27 cellular contexts compared by ENCODE assay signal in the genomic region with DNA sequence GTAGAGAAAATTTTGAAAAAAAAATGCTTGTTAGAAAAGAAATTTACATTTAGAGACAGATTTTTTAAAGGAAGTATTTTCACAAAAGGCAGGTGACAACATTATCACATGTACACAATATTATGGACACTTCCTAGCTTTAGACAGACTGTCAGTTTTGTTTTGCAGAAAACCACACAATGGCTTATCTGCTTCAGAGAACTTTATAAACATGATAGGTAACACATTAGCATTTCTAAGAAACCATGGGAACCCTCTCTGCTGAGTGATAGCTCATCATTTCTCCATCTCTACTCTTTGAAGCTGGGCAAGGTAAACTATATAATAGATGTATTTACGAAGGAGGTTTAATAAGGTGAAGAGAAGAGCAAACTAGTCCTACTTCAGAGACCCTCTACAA.
"Had no signal": no experiment of that assay in that cellular context is flagged by ENCODE, and none has a peak within 500 bp of the region (broad histone marks: within the 10 kb centered on the region; RNA-seq: fewer than 3 reads in every experiment).

No MANE protein-coding gene starts in this region.

- ATAC-seq: activated CD4-positive, alpha-beta T cell treated with anti-CD3 and anti-CD28 coated beads for 36 hours; activated T-helper 17 cell treated with anti-CD3 and anti-CD28 coated beads, Interleukin-2, amount 50 U/mL, for 72 hours; gastrocnemius medialis; left lung; right lobe of liver; stimulated activated naive CD8-positive, alpha-beta T cell treated with anti-CD3 and anti-CD28 coated beads, Interleukin-15, amount 100 ng/mL, for 72 hours had no signal

- H3K9me3 ChIP-seq: adrenal gland, ascending aorta, esophagus muscularis mucosa, gastrocnemius medialis, left lung, neutrophil, right lobe of liver, tibial artery had no signal

- H3K27me3 ChIP-seq: adrenal gland, ascending aorta, esophagus muscularis mucosa, gastrocnemius medialis, left lung, neutrophil, right lobe of liver, tibial artery had no signal

- FAIRE-seq: colon, endothelial cell of umbilical vein had no signal

- H3K4me3 ChIP-seq: adrenal gland, ascending aorta, esophagus muscularis mucosa, gastrocnemius medialis, left lung, lung, right lobe of liver, skin epidermis, tibial artery had no signal

- DNase-seq: activated B cell treated with CpG ODN at 0.5 μM for 24 hours; activated CD4-positive, alpha-beta T cell treated with anti-CD3 and anti-CD28 coated beads for 36 hours; activated CD4-positive, alpha-beta T cell treated with anti-CD3 and anti-CD28 coated beads, Interleukin-2, amount 50 U/mL, for 4 hours; activated CD8-positive, alpha-beta memory T cell treated with anti-CD3 and anti-CD28 coated beads for 24 hours; activated CD8-positive, alpha-beta memory T cell treated with anti-CD3 and anti-CD28 coated beads, Interleukin-2, amount 50 U/mL, for 4 hours; activated T-cell treated with anti-CD3 and anti-CD28 coated beads, Interleukin-2, amount 50 U/mL, for 24 hours; adrenal gland; central memory CD4-positive, alpha-beta T cell; effector memory CD4-positive, alpha-beta T cell; gastrocnemius medialis; islet precursor cell; left lung; naive B cell; right lobe of liver; stimulated activated CD4-positive, alpha-beta T cell treated with anti-CD3 and anti-CD28 coated beads, Interleukin-2, amount 100 ng/mL, for 24 hours; stimulated activated naive CD8-positive, alpha-beta T cell treated with anti-CD3 and anti-CD28 coated beads, Interleukin-15, amount 100 ng/mL, for 72 hours; T-helper 9 cell; tibial artery had no signal

- H3K4me1 ChIP-seq: adrenal gland, ascending aorta, gastrocnemius medialis, parathyroid adenoma, right lobe of liver, tibial artery had no signal

- H3K36me3 ChIP-seq: adrenal gland, ascending aorta, esophagus muscularis mucosa, gastrocnemius medialis, left lung, neutrophil, right lobe of liver, tibial artery had no signal

- H3K27ac ChIP-seq: adrenal gland, ascending aorta, esophagus muscularis mucosa, gastrocnemius medialis, left lung, neutrophil, parathyroid adenoma, right lobe of liver, skin epidermis, tibial artery had no signal
